29 cellular contexts compared by ENCODE assay signal in genomic region chr1:11434506-11434905, GRCh38. TPM values are rescaled to one million over a fixed set of nuclear protein-coding genes. Genes with fewer than 3 reads are reported as not detected.
A peak's percentile ranks its signal among the peaks of the same experiment; 100 is the strongest.
DNase-seq lines count a peak whose midpoint lies in the region; ATAC-seq and TF ChIP-seq lines count a peak whose summit lies in the region.
"Had no signal": no experiment of that assay in that cellular context is flagged by ENCODE, and none has a peak within 500 bp of the region (broad histone marks: within the 10 kb centered on the region; RNA-seq: fewer than 3 reads in every experiment).

No MANE protein-coding gene starts in this region.

- no peak overlapping the region for H3K4me3 ChIP-seq in CD4-positive, alpha-beta memory T cell (ENCODE audit: low read length in 2 of 2)
- no peak overlapping the region for H3K4me3 ChIP-seq in lower leg skin (ENCODE audit: low read depth, poor library complexity, severe bottlenecking)
- H3K4me3 ChIP-seq: ascending aorta, right atrium auricular region, SJCRH30, spleen, tibial artery had no signal

- peaks cover 21% of the 10 kb centered on the region for H3K9me3 Mint-ChIP-seq in glutamatergic neuron (ENCODE audit: unreplicated experiment)
- H3K9me3 Mint-ChIP-seq in CD4-positive, alpha-beta memory T cell = no peaks in the 10 kb centered on the region
- H3K9me3 Mint-ChIP-seq: activated naive CD4-positive, alpha-beta T cell treated with anti-CD3 and anti-CD28 coated beads, Interleukin-2, amount 50 U/mL, for 24 hours; activated T-helper 1 cell treated with anti-CD3 and anti-CD28 coated beads, Interleukin-12 subunit alpha, Interleukin-12 subunit beta, Interleukin-2, Interleukin-4 antibody, amounts not matched to agents 30 ng/mL and 10 ng/mL and 1 ng/mL, durations not matched to agents 14 hours and 24 hours and 36 hours; CD8-positive, alpha-beta T cell; naive thymus-derived CD4-positive, alpha-beta T cell; stimulated activated naive CD8-positive, alpha-beta T cell treated with anti-CD3 and anti-CD28 coated beads, Interleukin-15, Interleukin-2, amounts not matched to agents 100 ng/mL and 50 ng/mL, for 24 hours; T-helper 1 cell treated with Interleukin-12 subunit alpha and Interleukin-12 subunit beta and Interleukin-4 antibody, amounts not matched to agents 30 μg/mL and 1 μg/mL, for 36 hours had no signal

- H3K4me1 ChIP-seq in CD4-positive, alpha-beta memory T cell (ENCODE audit: insufficient read depth, low read length) = peaks cover 7% of the 10 kb centered on the region
- H3K4me1 ChIP-seq: ascending aorta, right atrium auricular region, SJCRH30, spleen, tibial artery had no signal

- no peaks in the 10 kb centered on the region for H3K27me3 ChIP-seq in CD4-positive, alpha-beta memory T cell (ENCODE audit: insufficient read depth, low read length)
- H3K27me3 ChIP-seq: ascending aorta, right atrium auricular region had no signal

- peaks cover 13% of the 10 kb centered on the region for H3K27me3 Mint-ChIP-seq in glutamatergic neuron (ENCODE audit: unreplicated experiment)
- H3K27me3 Mint-ChIP-seq in CD4-positive, alpha-beta memory T cell = peaks cover 3 to 4% of the 10 kb centered on the region in 2 donors

- peak overlapping the region; percentile 87 for H3K27ac Mint-ChIP-seq in glutamatergic neuron (ENCODE audit: unreplicated experiment)
- H3K27ac Mint-ChIP-seq in CD4-positive, alpha-beta memory T cell = no peak overlapping the region
- H3K27ac Mint-ChIP-seq: activated naive CD4-positive, alpha-beta T cell treated with anti-CD3 and anti-CD28 coated beads, Interleukin-2, amount 50 U/mL, for 24 hours; activated T-helper 1 cell treated with anti-CD3 and anti-CD28 coated beads, Interleukin-12 subunit alpha, Interleukin-12 subunit beta, Interleukin-2, Interleukin-4 antibody, amounts not matched to agents 30 ng/mL and 10 ng/mL and 1 ng/mL, durations not matched to agents 14 hours and 24 hours and 36 hours; CD8-positive, alpha-beta T cell; naive thymus-derived CD4-positive, alpha-beta T cell; stimulated activated naive CD8-positive, alpha-beta T cell treated with anti-CD3 and anti-CD28 coated beads, Interleukin-15, Interleukin-2, amounts not matched to agents 100 ng/mL and 50 ng/mL, for 24 hours; T-helper 1 cell treated with Interleukin-12 subunit alpha and Interleukin-12 subunit beta and Interleukin-4 antibody, amounts not matched to agents 30 μg/mL and 1 μg/mL, for 36 hours had no signal

- peak; percentile 40 for DNase-seq in DMS 273 treated with DMSO at 0.1 percent for 48 hours (lab: John Stamatoyannopoulos, UW)
- peak; percentile 93 for DNase-seq in NCI-H1436 (lab: John Stamatoyannopoulos, UW)
- peak; percentile 91 for DNase-seq in NCI-H524 treated with DMSO at 0.1 percent for 48 hours (lab: John Stamatoyannopoulos, UW)
- peak; percentile 69 for DNase-seq in glutamatergic neuron
- DNase-seq in CD4-positive, alpha-beta memory T cell = no peak
- DNase-seq in lower leg skin (ENCODE audit: low spot score in 2 of 2) = no peak
- no peak for DNase-seq in AG08395 (ENCODE audit: low spot score)
- DNase-seq: activated CD4-positive, alpha-beta T cell treated with anti-CD3 and anti-CD28 coated beads for 48 hours; CD8-positive, alpha-beta T cell; central memory CD4-positive, alpha-beta T cell; EL; left colon; naive thymus-derived CD4-positive, alpha-beta T cell; NCI-H187 treated with DMSO at 0.1 percent for 48 hours; NCI-H748 treated with DMSO at 0.1 percent for 48 hours; SJCRH30; spleen; stimulated activated CD4-positive, alpha-beta T cell treated with anti-CD3 and anti-CD28 coated beads, Interleukin-4, amount 100 ng/mL, for 4 hours; tibial artery had no signal

- H3K36me3 ChIP-seq in CD4-positive, alpha-beta memory T cell (ENCODE audit: insufficient read depth, low read length) = no peaks in the 10 kb centered on the region
- H3K36me3 ChIP-seq: ascending aorta, right atrium auricular region, SJCRH30, spleen, tibial artery had no signal

- no peak for TF ChIP-seq POLR2A in lower leg skin (IDR thresholded peaks at IDR 0.05)

- H3K36me3 Mint-ChIP-seq in glutamatergic neuron (ENCODE audit: unreplicated experiment) = no peaks in the 10 kb centered on the region
- H3K36me3 Mint-ChIP-seq in CD4-positive, alpha-beta memory T cell = no peaks in the 10 kb centered on the region
- H3K36me3 Mint-ChIP-seq: activated naive CD4-positive, alpha-beta T cell treated with anti-CD3 and anti-CD28 coated beads, Interleukin-2, amount 50 U/mL, for 24 hours; CD8-positive, alpha-beta T cell; naive thymus-derived CD4-positive, alpha-beta T cell had no signal

- H3K9me3 ChIP-seq in CD4-positive, alpha-beta memory T cell (ENCODE audit: control insufficient read depth in 1 of 2, low read length in 2 of 2) = no peaks in the 10 kb centered on the region
- H3K9me3 ChIP-seq: ascending aorta, right atrium auricular region, SJCRH30, spleen, tibial artery had no signal

- peaks cover 24% of the 10 kb centered on the region for H3K4me1 Mint-ChIP-seq in glutamatergic neuron (ENCODE audit: low read depth, unreplicated experiment)
- peaks cover 4 to 9% (median 6%) of the 10 kb centered on the region in 4 donors for H3K4me1 Mint-ChIP-seq in CD4-positive, alpha-beta memory T cell

- H3K4me3 Mint-ChIP-seq in glutamatergic neuron (ENCODE audit: unreplicated experiment) = peak overlapping the region; percentile 22
- H3K4me3 Mint-ChIP-seq in CD4-positive, alpha-beta memory T cell = no peak overlapping the region
- H3K4me3 Mint-ChIP-seq: activated naive CD4-positive, alpha-beta T cell treated with anti-CD3 and anti-CD28 coated beads, Interleukin-2, amount 50 U/mL, for 24 hours; activated T-helper 1 cell treated with anti-CD3 and anti-CD28 coated beads, Interleukin-12 subunit alpha, Interleukin-12 subunit beta, Interleukin-2, Interleukin-4 antibody, amounts not matched to agents 30 ng/mL and 10 ng/mL and 1 ng/mL, durations not matched to agents 14 hours and 24 hours and 36 hours; CD8-positive, alpha-beta T cell; stimulated activated naive CD8-positive, alpha-beta T cell treated with anti-CD3 and anti-CD28 coated beads, Interleukin-15, Interleukin-2, amounts not matched to agents 100 ng/mL and 50 ng/mL, for 24 hours; T-helper 1 cell treated with Interleukin-12 subunit alpha and Interleukin-12 subunit beta and Interleukin-4 antibody, amounts not matched to agents 30 μg/mL and 1 μg/mL, for 36 hours had no signal

- CTCF ChIA-PET in CD4-positive, alpha-beta memory T cell (lab: Charles Lee; ENCODE audit: partially characterized antibody) = no interaction called here

- WGBS in lower leg skin, 2 donors = 61% methylated on average over 3 to 4 of the region's 4 CpGs

- H3K27ac ChIP-seq in CD4-positive, alpha-beta memory T cell (ENCODE audit: low read depth, low read length) = no peak overlapping the region
- H3K27ac ChIP-seq: ascending aorta, HL-60, right atrium auricular region, SJCRH30, spleen, tibial artery had no signal

- TF ChIP-seq CTCF in glutamatergic neuron (IDR thresholded peaks at IDR 0.05; ENCODE audit: partially characterized antibody, unreplicated experiment) (no peak), lower leg skin (IDR thresholded peaks at IDR 0.05) (no peak)

- intact Hi-C loops in CD4-positive, alpha-beta memory T cell (cut with micrococcal nuclease) = no loop called here
- intact Hi-C loops in lower leg skin (cut with DNase I; ENCODE audit: low total_unique reads) = no loop called here

- ATAC-seq in GM19463 (IDR thresholded peaks at IDR 0.05; ENCODE audit: unreplicated experiment) = no peak
- ATAC-seq: CD8-positive, alpha-beta T cell; HepG2; left colon; naive thymus-derived CD4-positive, alpha-beta T cell had no signal

- POLR2A ChIA-PET in CD4-positive, alpha-beta memory T cell (lab: Charles Lee; ENCODE audit: partially characterized antibody) = no interaction called here

RNA-seq across cellular contexts. Expression of gene DISP3, which starts 44.4 kb away (rescaled TPM):
- total RNA-seq in glutamatergic neuron (ENCODE audit: unreplicated experiment) (179 TPM), lower leg skin (not detected)
- total RNA-seq in CD4-positive, alpha-beta memory T cell = under 1 TPM; 0.11 to 0.61 TPM
- polyA plus RNA-seq in CD4-positive, alpha-beta memory T cell = under 1 TPM in 1 of 2 donors, not detected in 1; 0.42 TPM
- total RNA-seq: ascending aorta, mesenteric fat pad had no signal

Comparison
In these comparisons a context has a peak if more than half of its experiments do, and no peak if none do; other contexts are left out.
1. DNase-seq: peak in DMS 273 treated with DMSO at 0.1 percent for 48 hours (single experiment), NCI-H1436 (single experiment), NCI-H524 treated with DMSO at 0.1 percent for 48 hours (single experiment) and glutamatergic neuron (single experiment); none in CD4-positive, alpha-beta memory T cell (0 of 5), lower leg skin (0 of 2) and AG08395 (single experiment).
2. RNA of gene DISP3, which starts 44.4 kb away (total RNA-seq): 179 TPM in glutamatergic neuron (single experiment); 0.11 to 0.61 TPM in CD4-positive, alpha-beta memory T cell and not detected in lower leg skin; every median in the first group is over 100 times any median in the second.